ENCODE assay signal across 29 cellular contexts in the genomic region with DNA sequence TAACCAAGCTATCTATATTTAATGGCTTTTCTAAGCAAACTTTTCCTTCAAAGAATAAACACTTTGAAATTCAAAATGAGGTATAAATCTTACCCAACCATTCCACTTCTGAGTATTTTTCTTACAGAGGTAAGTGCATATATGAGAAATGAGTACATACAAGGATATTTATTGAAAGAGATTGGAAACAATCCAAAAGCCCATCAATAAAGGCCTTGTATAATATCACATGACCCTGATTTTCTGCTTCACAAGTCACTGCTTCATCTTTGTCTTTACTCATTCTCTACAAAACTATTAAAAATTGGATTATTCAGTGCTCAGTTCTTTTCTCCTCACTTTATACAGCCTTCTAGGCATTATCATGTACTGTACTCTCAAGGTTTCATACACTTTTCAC.
"Had no signal": no experiment of that assay in that cellular context is flagged by ENCODE, and none has a peak within 500 bp of the region (broad histone marks: within the 10 kb centered on the region; RNA-seq: fewer than 3 reads in every experiment).

No MANE protein-coding gene starts in this region.

- H3K27me3 Mint-ChIP-seq: progenitor cell of endocrine pancreas; stimulated activated naive CD8-positive, alpha-beta T cell treated with anti-CD3 and anti-CD28 coated beads, Interleukin-15, Interleukin-2, amounts not matched to agents 100 ng/mL and 50 ng/mL, for 24 hours had no signal

- H3K4me1 ChIP-seq: neural progenitor cell, parathyroid adenoma, psoas muscle, right lobe of liver, sigmoid colon, stomach, thyroid gland, tibial nerve, upper lobe of left lung, vagina had no signal

- H3K9me3 Mint-ChIP-seq: nephron; neural progenitor cell; stimulated activated effector memory CD8-positive, alpha-beta T cell treated with anti-CD3 and anti-CD28 coated beads, Interleukin-12 subunit alpha, Interleukin-12 subunit beta, amount 100 ng/mL, for 72 hours; stimulated activated naive B cell treated with anti-CD40 and anti-IgM and Interleukin-4, amounts not matched to agents 10 μg/mL and 1 μg/mL and 100 μg/mL, for 72 hours; stimulated activated naive CD8-positive, alpha-beta T cell treated with anti-CD3 and anti-CD28 coated beads, Interleukin-15, Interleukin-2, amounts not matched to agents 100 ng/mL and 50 ng/mL, for 24 hours had no signal

- H3K4me3 Mint-ChIP-seq: natural killer cell; nephron; neural progenitor cell; stimulated activated effector memory CD8-positive, alpha-beta T cell treated with anti-CD3 and anti-CD28 coated beads, Interleukin-12 subunit alpha, Interleukin-12 subunit beta, amount 100 ng/mL, for 72 hours; stimulated activated naive B cell treated with anti-CD40 and anti-IgM and Interleukin-4, amounts not matched to agents 10 μg/mL and 1 μg/mL and 100 μg/mL, for 72 hours; stimulated activated naive CD8-positive, alpha-beta T cell treated with anti-CD3 and anti-CD28 coated beads, Interleukin-15, Interleukin-2, amounts not matched to agents 100 ng/mL and 50 ng/mL, for 24 hours had no signal

- H3K4me3 ChIP-seq: neural progenitor cell, ovary, psoas muscle, right lobe of liver, sigmoid colon, stomach, thoracic aorta, thyroid gland, tibial nerve, upper lobe of left lung, vagina had no signal

- H3K36me3 Mint-ChIP-seq: natural killer cell; neural progenitor cell; stimulated activated effector memory CD8-positive, alpha-beta T cell treated with anti-CD3 and anti-CD28 coated beads, Interleukin-12 subunit alpha, Interleukin-12 subunit beta, amount 100 ng/mL, for 72 hours; stimulated activated naive B cell treated with anti-CD40 and anti-IgM and Interleukin-4, amounts not matched to agents 10 μg/mL and 1 μg/mL and 100 μg/mL, for 72 hours had no signal

- H3K4me1 Mint-ChIP-seq: natural killer cell; nephron; neural progenitor cell; stimulated activated effector memory CD8-positive, alpha-beta T cell treated with anti-CD3 and anti-CD28 coated beads, Interleukin-12 subunit alpha, Interleukin-12 subunit beta, amount 100 ng/mL, for 72 hours; stimulated activated naive B cell treated with anti-CD40 and anti-IgM and Interleukin-4, amounts not matched to agents 10 μg/mL and 1 μg/mL and 100 μg/mL, for 72 hours had no signal

- H3K9ac ChIP-seq: neural progenitor cell, parathyroid adenoma had no signal

- H3K27ac ChIP-seq: neural progenitor cell, ovary, parathyroid adenoma, psoas muscle, right lobe of liver, sigmoid colon, stomach, thoracic aorta, thyroid gland, tibial nerve, upper lobe of left lung, vagina had no signal

- H3K27me3 ChIP-seq: neural progenitor cell, ovary, right lobe of liver, sigmoid colon, stomach, thyroid gland, tibial nerve, upper lobe of left lung, vagina had no signal

- ATAC-seq: natural killer cell; psoas muscle; right cardiac atrium; right lobe of liver; stimulated activated effector memory CD8-positive, alpha-beta T cell treated with anti-CD3 and anti-CD28 coated beads, Interleukin-12 subunit alpha, Interleukin-12 subunit beta, amount 100 ng/mL, for 72 hours; stimulated activated naive B cell treated with anti-CD40 and anti-IgM and Interleukin-4, amounts not matched to agents 10 μg/mL and 1 μg/mL and 100 μg/mL, for 72 hours had no signal

- H2AFZ ChIP-seq: neural progenitor cell, parathyroid adenoma had no signal

- H3K79me2 ChIP-seq: parathyroid adenoma had no signal

- DNase-seq: natural killer cell; occipital lobe; ovary; posterior cingulate gyrus; psoas muscle; right cardiac atrium; right lobe of liver; sigmoid colon; small intestine; stimulated activated CD4-positive, alpha-beta T cell treated with anti-CD3 and anti-CD28 coated beads, Interleukin-15, amount 100 ng/mL, for 24 hours; stimulated activated CD4-positive, alpha-beta T cell treated with anti-CD3 and anti-CD28 coated beads, Interleukin-2, amount 100 ng/mL, for 24 hours; stimulated activated CD4-positive, alpha-beta T cell treated with anti-CD3 and anti-CD28 coated beads, Interleukin-2, amount 100 ng/mL, for 48 hours; stimulated activated CD4-positive, alpha-beta T cell treated with anti-CD3 and anti-CD28 coated beads, Interleukin-4, amount 100 ng/mL, for 24 hours; stimulated activated naive B cell treated with anti-CD40 and anti-IgM and Interleukin-4, amounts not matched to agents 10 μg/mL and 1 μg/mL and 100 μg/mL, for 72 hours; stimulated activated naive CD4-positive, alpha-beta T cell treated with Interleukin-2 at 50 U/mL for 16 hours; stomach; thyroid gland; trophoblast cell; upper lobe of left lung had no signal

- H3K9me3 ChIP-seq: ovary, psoas muscle, right lobe of liver, sigmoid colon, stomach, thoracic aorta, thyroid gland, tibial nerve, upper lobe of left lung, vagina had no signal

- H3K36me3 ChIP-seq: neural progenitor cell, ovary, right lobe of liver, sigmoid colon, stomach, thoracic aorta, thyroid gland, tibial nerve, upper lobe of left lung, vagina had no signal

- FAIRE-seq: small intestine, urothelium cell line had no signal

- H3K4me2 ChIP-seq: neural progenitor cell had no signal

- H3K27ac Mint-ChIP-seq: natural killer cell; nephron; neural progenitor cell; progenitor cell of endocrine pancreas; stimulated activated effector memory CD8-positive, alpha-beta T cell treated with anti-CD3 and anti-CD28 coated beads, Interleukin-12 subunit alpha, Interleukin-12 subunit beta, amount 100 ng/mL, for 72 hours; stimulated activated naive B cell treated with anti-CD40 and anti-IgM and Interleukin-4, amounts not matched to agents 10 μg/mL and 1 μg/mL and 100 μg/mL, for 72 hours; stimulated activated naive CD8-positive, alpha-beta T cell treated with anti-CD3 and anti-CD28 coated beads, Interleukin-15, Interleukin-2, amounts not matched to agents 100 ng/mL and 50 ng/mL, for 24 hours had no signal
